ENCODE assay signal across 15 cellular contexts in the genomic region with DNA sequence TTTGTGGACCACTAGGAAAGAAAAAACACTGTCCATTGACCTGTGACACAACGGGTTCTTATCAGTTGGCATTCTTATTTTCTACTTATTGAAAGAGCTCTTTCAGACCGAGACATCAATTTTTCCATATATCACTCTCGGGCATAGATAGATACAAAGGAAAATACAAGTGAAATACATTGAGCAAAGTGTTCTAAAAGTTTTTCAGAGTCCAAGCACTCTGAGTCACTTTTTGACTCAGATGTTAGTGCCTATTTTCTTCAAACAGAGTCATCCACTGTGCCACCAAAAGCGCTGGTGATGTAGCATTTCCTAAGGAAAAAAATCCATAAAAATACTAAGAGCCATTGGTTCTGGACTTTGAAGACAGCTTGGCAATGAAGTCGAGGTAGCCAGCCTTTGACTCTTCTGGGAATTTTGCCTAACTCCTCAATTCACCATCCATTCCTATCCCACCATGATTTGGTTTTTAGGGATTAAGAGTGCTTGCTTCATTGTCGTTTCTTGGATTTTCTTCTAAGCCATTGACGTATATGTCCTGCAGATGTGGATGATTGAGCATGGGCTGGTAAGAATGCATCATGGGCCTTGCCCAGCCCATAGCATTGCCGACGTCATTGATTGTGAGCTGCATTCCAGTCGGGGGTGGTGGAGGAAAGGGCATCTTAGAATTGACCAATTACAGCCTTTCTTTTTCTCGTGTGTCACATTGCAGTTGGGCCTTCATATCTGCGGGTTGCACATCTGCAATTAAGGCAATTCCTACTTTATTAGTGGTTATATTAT. TPM values are rescaled to one million over a fixed set of nuclear protein-coding genes. Genes with fewer than 3 reads are reported as not detected.
DNase-seq lines count a peak whose midpoint lies in the region; ATAC-seq and TF ChIP-seq lines count a peak whose summit lies in the region.
"Had no signal": no experiment of that assay in that cellular context is flagged by ENCODE, and none has a peak within 500 bp of the region (broad histone marks: within the 10 kb centered on the region; RNA-seq: fewer than 3 reads in every experiment).

No MANE protein-coding gene starts in this region.

- CTCF ChIA-PET in AG04450 (lab: Charles Lee), result interaction anchor here (0.8 to 1.7 kb wide), 2 partner anchors 15 to 519 kb away, joined by 3 to 5 read pairs; a partner anchor contains a TSS

- H3K27ac ChIP-seq in AG04450 (ENCODE audit: low read depth, low read length) (peak overlapping the region; percentile 47), GM23248 (peak overlapping the region; percentile 70)

- DNase-seq in AG04450 (ENCODE audit: low read depth, low spot score) (no peak), GM23248 (peak; percentile 68), iris pigment epithelial cell (ENCODE audit: low read depth) (peak; percentile 29), NCI-H82 (lab: John Stamatoyannopoulos, UW) (no peak)
- DNase-seq: amygdala, NCI-H1092, NCI-H446 treated with DMSO at 0.1 percent for 48 hours, right cardiac atrium, substantia nigra had no signal

- peaks cover 3% of the 10 kb centered on the region; the same call in 1 of the 2 replicates for H4K20me1 ChIP-seq in GM23248 (ENCODE audit: insufficient read depth)

- peak overlapping the region; percentile 12 for H3K4me3 Mint-ChIP-seq in activated naive CD8-positive, alpha-beta T cell
- H3K4me3 Mint-ChIP-seq: natural killer cell treated with Interleukin-12 subunit alpha and Interleukin-12 subunit beta and Interleukin-15 and Interleukin-18, amount 100 ng/mL, for 72 hours had no signal

- H3K4me2 ChIP-seq in GM23248 (ENCODE audit: unreplicated experiment), result peak overlapping the region; percentile 44

- WGBS in GM23248 (ENCODE audit: low coverage in 1 of 2, low lambda C conversion rate in 2 of 2, missing lambda C conversion rate in 2 of 2), 2 experiments, result 82 to 83% methylated on average over 12 of the region's 12 CpGs

- H3K4me1 Mint-ChIP-seq in activated naive CD8-positive, alpha-beta T cell (ENCODE audit: low read depth), result peaks cover 50% of the 10 kb centered on the region

- peaks cover 31% of the 10 kb centered on the region for H3F3A ChIP-seq in GM23248 (ENCODE audit: insufficient read depth)

- peaks cover 100% of the 10 kb centered on the region for H3K79me2 ChIP-seq in GM23248 (ENCODE audit: insufficient read depth)

- peaks cover 46% of the 10 kb centered on the region for H3K4me1 ChIP-seq in GM23248 (ENCODE audit: insufficient read depth)

- H2AFZ ChIP-seq in GM23248, result no peak overlapping the region

- peaks cover 7% of the 10 kb centered on the region for H3K36me3 Mint-ChIP-seq in activated naive CD8-positive, alpha-beta T cell

- no peak overlapping the region for H3K4me3 ChIP-seq in AG04450 (ENCODE audit: low read depth, low read length)
- H3K4me3 ChIP-seq in GM23248, result no peak overlapping the region

- in situ Hi-C loops in GM23248 (cut with MboI), result no loop called here

- POLR2A ChIA-PET in AG04450 (lab: Yijun Ruan, JAX), result interaction anchor here (1.1 to 1.2 kb wide), 2 partner anchors 9 to 27 kb away, joined by 3 read pairs; no protein-coding TSS in a partner anchor

- H3K9me2 ChIP-seq in GM23248 (ENCODE audit: insufficient read depth), result no peaks in the 10 kb centered on the region

- peaks cover 2% of the 10 kb centered on the region for H3K9me3 Mint-ChIP-seq in activated naive CD8-positive, alpha-beta T cell (ENCODE audit: low read depth)

- no peaks in the 10 kb centered on the region for H3K36me3 ChIP-seq in GM23248 (ENCODE audit: low read depth)

- ATAC-seq in HG02678 (IDR thresholded peaks at IDR 0.05; ENCODE audit: unreplicated experiment) (no peak), HG03139 (IDR thresholded peaks at IDR 0.05; ENCODE audit: unreplicated experiment) (no peak), GM18868 (IDR thresholded peaks at IDR 0.05; ENCODE audit: unreplicated experiment) (no peak)
- ATAC-seq: HCT116; natural killer cell treated with Interleukin-12 subunit alpha and Interleukin-12 subunit beta and Interleukin-15 and Interleukin-18, amount 100 ng/mL, for 72 hours; right cardiac atrium had no signal

- H3K9me3 ChIP-seq in AG04450 (ENCODE audit: control insufficient read depth, insufficient read depth, low read length), result peaks cover 1% of the 10 kb centered on the region
- H3K9me3 ChIP-seq in GM23248 (ENCODE audit: low read depth), result no peaks in the 10 kb centered on the region

- H3K27me3 ChIP-seq in AG04450 (ENCODE audit: control insufficient read depth, insufficient read depth, low read length) (no peaks in the 10 kb centered on the region), GM23248 (replicated peaks; ENCODE audit: insufficient read depth) (no peaks in the 10 kb centered on the region)

- no peaks in the 10 kb centered on the region for H3K27me3 Mint-ChIP-seq in activated naive CD8-positive, alpha-beta T cell
- H3K27me3 Mint-ChIP-seq: natural killer cell treated with Interleukin-12 subunit alpha and Interleukin-12 subunit beta and Interleukin-15 and Interleukin-18, amount 100 ng/mL, for 72 hours had no signal

- peak overlapping the region; percentile 89 for H3K27ac Mint-ChIP-seq in activated naive CD8-positive, alpha-beta T cell

- TF ChIP-seq CTCF in AG04450 (IDR thresholded peaks at IDR 0.05; ENCODE audit: low read depth, low read length), result no peak

- H3K9ac ChIP-seq in GM23248, result no peak overlapping the region

RNA-seq across cellular contexts. Expression of a gene that starts 10.6 kb away (rescaled TPM):
- 119 and 121 TPM in 2 replicates for polyA plus RNA-seq in AG04450 (2011; rRNA removed)
- 96.5 and 108 TPM in 2 replicates for polyA minus RNA-seq in AG04450 (2011; rRNA and poly(A)+ RNA removed)
- total RNA-seq in GM23248 (2014; rRNA removed; shearing (Covaris generic)), result 103 and 111 TPM in 2 replicates
- 121 and 124 TPM in 2 replicates for polyA plus RNA-seq in GM23248 (2016; fragmentation: Nextera tagmentation; extraction: Ambion mirVana)

Comparison
In these comparisons a context has a peak if more than half of its experiments do, and no peak if none do; other contexts are left out.
1. DNase-seq: peak in GM23248 (single experiment) and iris pigment epithelial cell (single experiment); none in AG04450 (single experiment) and NCI-H82 (single experiment).